Comparison of ENCODE assay signal across 8 cellular contexts in the genomic region with DNA sequence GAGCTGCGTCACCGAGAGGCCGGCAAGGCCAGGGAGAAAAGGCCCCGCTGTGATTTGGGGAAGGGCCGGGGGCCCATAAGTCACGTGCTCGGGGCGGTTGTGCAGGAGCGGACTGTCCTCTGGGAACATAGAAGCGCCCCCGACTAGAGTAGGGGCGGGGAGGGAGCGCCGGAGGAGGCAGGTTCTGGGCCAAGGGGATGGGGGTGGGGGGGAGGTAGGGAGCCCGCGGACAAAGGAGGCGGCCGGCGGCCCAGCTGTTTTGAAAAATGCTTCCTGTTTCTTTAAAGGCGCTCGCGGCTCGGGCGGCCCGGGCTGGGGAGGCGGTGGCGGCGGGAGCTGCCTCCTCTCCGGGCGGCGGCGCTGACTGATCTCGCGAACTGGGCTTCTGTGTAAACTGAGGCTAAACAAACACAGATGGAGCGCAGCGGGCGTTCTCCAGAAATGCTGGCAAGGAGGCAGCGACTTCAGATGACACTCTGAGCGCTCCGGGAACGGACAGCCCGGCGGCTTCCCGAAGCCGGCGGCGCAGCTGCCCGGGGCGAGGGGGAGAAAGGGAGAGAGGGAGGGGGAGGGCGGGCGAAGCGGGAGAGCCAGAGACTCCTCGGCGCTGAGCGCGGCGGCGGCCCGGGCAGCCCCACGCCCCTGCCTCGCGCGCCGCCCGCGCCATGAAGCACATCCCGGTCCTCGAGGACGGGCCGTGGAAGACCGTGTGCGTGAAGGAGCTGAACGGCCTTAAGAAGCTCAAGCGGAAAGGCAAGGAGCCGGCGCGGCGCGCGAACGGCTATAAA. TPM values are rescaled to one million over a fixed set of nuclear protein-coding genes. Genes with fewer than 3 reads are reported as not detected.
DNase-seq lines count a peak whose midpoint lies in the region; ATAC-seq and TF ChIP-seq lines count a peak whose summit lies in the region.

A gene with protein sequence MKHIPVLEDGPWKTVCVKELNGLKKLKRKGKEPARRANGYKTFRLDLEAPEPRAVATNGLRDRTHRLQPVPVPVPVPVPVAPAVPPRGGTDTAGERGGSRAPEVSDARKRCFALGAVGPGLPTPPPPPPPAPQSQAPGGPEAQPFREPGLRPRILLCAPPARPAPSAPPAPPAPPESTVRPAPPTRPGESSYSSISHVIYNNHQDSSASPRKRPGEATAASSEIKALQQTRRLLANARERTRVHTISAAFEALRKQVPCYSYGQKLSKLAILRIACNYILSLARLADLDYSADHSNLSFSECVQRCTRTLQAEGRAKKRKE (plus strand): TSS at position 467 of the 788 bp plus-strand sequence. CDS start 199 bp downstream, at position 666.

- peak within 1 kb of the TSS; percentile 91 for H3K4me3 Mint-ChIP-seq in activated T-cell treated with anti-CD3 and anti-CD28 coated beads, Interleukin-2, amount 50 U/mL, for 72 hours
- peak within 1 kb of the TSS; percentile 85 to 94 (median 90) for H3K4me3 Mint-ChIP-seq in naive B cell

- no peak within 1 kb of the TSS for H3K27ac Mint-ChIP-seq in activated T-cell treated with anti-CD3 and anti-CD28 coated beads, Interleukin-2, amount 50 U/mL, for 72 hours
- H3K27ac Mint-ChIP-seq in naive B cell, result peak within 1 kb of the TSS in 3 of 6 donors; percentile 69 to 79 (median 75)

- peak within 1 kb of the TSS; percentile 67 to 76 for H3K4me3 ChIP-seq in foreskin fibroblast (ENCODE audit: low read depth in 1 of 2, low read length in 2 of 2)

- peak; percentile 47 for DNase-seq in NCI-H748 (lab: John Stamatoyannopoulos, UW; ENCODE audit: unreplicated experiment)
- DNase-seq in NCI-H748 treated with DMSO at 0.1 percent for 48 hours (lab: John Stamatoyannopoulos, UW), result no peak
- DNase-seq in NCI-H1105 (lab: John Stamatoyannopoulos, UW), result peak; percentile 48
- DNase-seq in activated T-cell treated with anti-CD3 and anti-CD28 coated beads, Interleukin-2, amount 50 U/mL, for 72 hours, result peak; percentile 38 to 42
- peak; percentile 57 to 82 for DNase-seq in foreskin fibroblast
- DNase-seq in naive B cell, result peak; percentile 35
- peak; percentile 78 for DNase-seq in ureter (ENCODE audit: low spot score)

- H3K27me3 Mint-ChIP-seq in activated T-cell treated with anti-CD3 and anti-CD28 coated beads, Interleukin-2, amount 50 U/mL, for 72 hours (ENCODE audit: low read depth), result peaks cover 59% of the 10 kb centered on the region
- peaks cover 29 to 52% (median 44%) of the 10 kb centered on the region in 3 donors for H3K27me3 Mint-ChIP-seq in naive B cell

- no peak for TF ChIP-seq CTCF in foreskin fibroblast (IDR thresholded peaks at IDR 0.05; ENCODE audit: low read depth, low read length)

- peak; percentile 3 to 16 for ATAC-seq in activated T-cell treated with anti-CD3 and anti-CD28 coated beads, Interleukin-2, amount 50 U/mL, for 72 hours (replicated peaks in 1 of 2)
- peak; percentile 24 to 29 for ATAC-seq in naive B cell (ENCODE audit: low read depth in 2 of 2)
- ATAC-seq in GM21367 (IDR thresholded peaks at IDR 0.05; ENCODE audit: unreplicated experiment), result no peak

- H3K36me3 Mint-ChIP-seq in activated T-cell treated with anti-CD3 and anti-CD28 coated beads, Interleukin-2, amount 50 U/mL, for 72 hours (ENCODE audit: insufficient read depth in 2 of 2), result no peaks in the 10 kb centered on the region
- H3K36me3 Mint-ChIP-seq in naive B cell, result no peaks in the 10 kb centered on the region

- H3K9me3 Mint-ChIP-seq in activated T-cell treated with anti-CD3 and anti-CD28 coated beads, Interleukin-2, amount 50 U/mL, for 72 hours, result no peaks in the 10 kb centered on the region
- peaks cover 0 to 5% (median 0%) of the 10 kb centered on the region in 7 donors for H3K9me3 Mint-ChIP-seq in naive B cell

- H3K4me1 Mint-ChIP-seq in activated T-cell treated with anti-CD3 and anti-CD28 coated beads, Interleukin-2, amount 50 U/mL, for 72 hours (ENCODE audit: low read depth), result peaks cover 13% of the 10 kb centered on the region
- H3K4me1 Mint-ChIP-seq in naive B cell, result peaks cover 29 to 36% (median 32%) of the 10 kb centered on the region in 3 donors

RNA-seq across cellular contexts. Expression of the gene that starts here (rescaled TPM):
- not detected for total RNA-seq in activated T-cell treated with anti-CD3 and anti-CD28 coated beads, Interleukin-2, amount 50 U/mL, for 72 hours
- polyA plus RNA-seq in naive B cell (ENCODE audit: low read depth in 6 of 6), result not detected
- 21.8 TPM for total RNA-seq in ureter

Comparison
In these comparisons a context has a peak if more than half of its experiments do, and no peak if none do; other contexts are left out.
1. RNA of the gene that starts here (total RNA-seq): 21.8 TPM in ureter (single experiment); not detected in activated T-cell treated with anti-CD3 and anti-CD28 coated beads, Interleukin-2, amount 50 U/mL, for 72 hours; every median in the first group is over 10 times any median in the second.
2. Peak in DNase-seq and ATAC-seq in activated T-cell treated with anti-CD3 and anti-CD28 coated beads, Interleukin-2, amount 50 U/mL, for 72 hours; RNA of the gene not detected or under 1 TPM.
3. Peak in DNase-seq and ATAC-seq in naive B cell; RNA of the gene not detected or under 1 TPM.